In genomic region chr6:160137989-160138835, GRCh38 we compare ENCODE assay signal across 8 cellular contexts.
DNase-seq lines count a peak whose midpoint lies in the region; ATAC-seq and TF ChIP-seq lines count a peak whose summit lies in the region.

No MANE protein-coding gene starts in this region.

- H3K27me3 ChIP-seq in MM.1S (replicated peaks; ENCODE audit: insufficient read depth, low read length) (no peaks in the 10 kb centered on the region), WERI-Rb-1 (ENCODE audit: insufficient read depth, low read depth, severe bottlenecking) (peaks cover 76% of the 10 kb centered on the region)

- no peak overlapping the region for H3K9ac ChIP-seq in MM.1S (ENCODE audit: low read length)

- H3K4me3 ChIP-seq in MM.1S (ENCODE audit: low read length) (no peak overlapping the region), WERI-Rb-1 (ENCODE audit: low read depth, low read length) (no peak overlapping the region)

- H2AFZ ChIP-seq in MM.1S (ENCODE audit: low read length) = no peak overlapping the region

- TF ChIP-seq CTCF in MM.1S (IDR thresholded peaks at IDR 0.05; ENCODE audit: low read length) (peak; percentile 54), WERI-Rb-1 (IDR thresholded peaks at IDR 0.05; ENCODE audit: low read depth, low read length) (peak; percentile 57)

- H3K9me3 ChIP-seq in MM.1S (replicated peaks; ENCODE audit: insufficient read depth, low read length) = no peaks in the 10 kb centered on the region
- H3K9me3 ChIP-seq in WERI-Rb-1 (ENCODE audit: severe bottlenecking) = no peaks in the 10 kb centered on the region

- H3K79me2 ChIP-seq in MM.1S (ENCODE audit: low read length) = no peaks in the 10 kb centered on the region

- H3K4me2 ChIP-seq in MM.1S (ENCODE audit: low read depth, low read length) = no peak overlapping the region

- peak; percentile 68 for DNase-seq in EL
- DNase-seq in MM.1S = peak; percentile 43
- peak; percentile 38 for DNase-seq in WERI-Rb-1
- DNase-seq in central memory CD4-positive, alpha-beta T cell = peak; percentile 41
- DNase-seq in left kidney (ENCODE audit: low read depth, low spot score) = peak; percentile 73
- peak in 2 of 3 experiments; percentile 16 to 33 for DNase-seq in stimulated activated CD4-positive, alpha-beta T cell treated with anti-CD3 and anti-CD28 coated beads, TNF-alpha, amount 100 ng/mL, for 4 hours (ENCODE audit: low read depth in 3 of 3)

- H3K36me3 ChIP-seq in MM.1S (replicated peaks; ENCODE audit: insufficient read depth, low read length) = no peaks in the 10 kb centered on the region
- no peaks in the 10 kb centered on the region for H3K36me3 ChIP-seq in WERI-Rb-1

- no peaks in the 10 kb centered on the region for H3K9me2 ChIP-seq in MM.1S (replicated peaks; ENCODE audit: insufficient read depth, low read length)

- ATAC-seq in GM21576 (IDR thresholded peaks at IDR 0.05; ENCODE audit: unreplicated experiment) (peak; percentile 72), GM19324 (IDR thresholded peaks at IDR 0.05; ENCODE audit: low FRiP score, unreplicated experiment) (no peak)

- no peaks in the 10 kb centered on the region for H3K4me1 ChIP-seq in MM.1S (ENCODE audit: low read length)

- H3F3A ChIP-seq in MM.1S (ENCODE audit: insufficient read depth, low read length) = no peaks in the 10 kb centered on the region

- H4K20me1 ChIP-seq in MM.1S (ENCODE audit: insufficient read depth, low read length) = no peaks in the 10 kb centered on the region

- H3K27ac ChIP-seq in MM.1S (ENCODE audit: low read length) (no peak overlapping the region), WERI-Rb-1 (no peak overlapping the region)
